17 cellular contexts compared by ENCODE assay signal in genomic region chr3:124316034-124316287, GRCh38.
"Had no signal": no experiment of that assay in that cellular context is flagged by ENCODE, and none has a peak within 500 bp of the region (broad histone marks: within the 10 kb centered on the region; RNA-seq: fewer than 3 reads in every experiment).

No MANE protein-coding gene starts in this region.

- H3K9me3 ChIP-seq: body of pancreas, heart right ventricle, neutrophil, testis had no signal

- H3K27me3 ChIP-seq: body of pancreas, heart right ventricle, neutrophil, testis had no signal

- DNase-seq: activated CD4-positive, alpha-beta T cell treated with anti-CD3 and anti-CD28 coated beads, Interleukin-2, amount 50 U/mL, for 1 hour; activated CD4-positive, CD25-positive, alpha-beta regulatory T cell; activated effector memory CD4-positive, alpha-beta T cell treated with Interleukin-2 at 50 U/mL for 16 hours; activated T-cell treated with anti-CD3 and anti-CD28 coated beads for 4 hours; amniotic stem cell; body of pancreas; cortex of kidney; effector memory CD4-positive, alpha-beta T cell; heart right ventricle; retina; stimulated activated CD4-positive, alpha-beta T cell treated with anti-CD3 and anti-CD28 coated beads, Interleukin-15, amount 100 ng/mL, for 24 hours; stimulated activated CD4-positive, alpha-beta T cell treated with anti-CD3 and anti-CD28 coated beads, Interleukin-4, amount 100 ng/mL, for 24 hours; stimulated activated naive CD8-positive, alpha-beta T cell treated with anti-CD3 and anti-CD28 coated beads, Interleukin-15, amount 100 ng/mL, for 72 hours; testis had no signal

- H3K4me1 ChIP-seq: body of pancreas, testis had no signal

- H3K36me3 ChIP-seq: heart right ventricle, neutrophil had no signal

- H3K27ac ChIP-seq: body of pancreas, heart right ventricle, neutrophil, testis had no signal

- FAIRE-seq: frontal cortex, urothelium cell line had no signal

- ATAC-seq: body of pancreas; heart right ventricle; stimulated activated naive CD8-positive, alpha-beta T cell treated with anti-CD3 and anti-CD28 coated beads, Interleukin-15, amount 100 ng/mL, for 72 hours had no signal

- H3K4me3 ChIP-seq: body of pancreas, heart right ventricle, testis had no signal
